Comparison of ENCODE assay signal across 20 cellular contexts in the genomic region with DNA sequence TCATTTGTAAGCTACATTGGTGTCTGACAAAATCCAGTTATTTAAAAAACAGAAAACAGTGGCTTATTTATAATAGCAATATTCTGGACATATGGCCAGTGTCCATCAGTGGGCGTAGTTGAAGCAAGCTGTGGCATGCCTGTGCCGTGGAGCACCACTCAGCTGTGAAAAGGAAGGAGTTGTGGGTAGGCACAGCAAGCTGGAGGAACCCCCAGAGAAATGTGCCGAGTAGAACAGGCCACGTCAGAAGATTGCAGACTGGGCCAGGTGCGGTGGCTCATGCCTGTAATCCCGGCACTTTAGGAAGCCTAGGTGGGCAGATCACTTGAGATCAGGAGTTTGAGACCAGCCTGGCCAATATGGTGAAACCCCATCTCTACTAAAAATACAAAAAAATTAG.
"Had no signal": no experiment of that assay in that cellular context is flagged by ENCODE, and none has a peak within 500 bp of the region (broad histone marks: within the 10 kb centered on the region; RNA-seq: fewer than 3 reads in every experiment).

No MANE protein-coding gene starts in this region.

- H3K9me3 ChIP-seq: SJCRH30 had no signal

- ATAC-seq: Panc1, PC-3, Right ventricle myocardium inferior had no signal

- H3K4me1 ChIP-seq: SJCRH30 had no signal

- DNase-seq: KBM-7, MM.1S, NCI-H1092 treated with DMSO at 0.1 percent for 48 hours, NCI-H1436, NCI-H1694, NCI-H187 treated with DMSO at 0.1 percent for 48 hours, NCI-H2029 treated with DMSO at 0.1 percent for 48 hours, NCI-H2171 treated with DMSO at 0.1 percent for 48 hours, NCI-H345, NCI-H446 treated with DMSO at 0.1 percent for 48 hours, NCI-H510A treated with DMSO at 0.1 percent for 48 hours, NCI-H526 treated with DMSO at 0.1 percent for 48 hours, NCI-H748 treated with DMSO at 0.1 percent for 48 hours, PC-3, SHP77 treated with DMSO at 0.1 percent for 48 hours, SJCRH30, T-helper 1 cell had no signal

- H3K27me3 ChIP-seq: SJCRH30 had no signal

- H3K27ac ChIP-seq: RWPE1, SJCRH30 had no signal

- H3K4me3 ChIP-seq: SJCRH30 had no signal
